Comparison of ENCODE assay signal across 12 cellular contexts in genomic region chr3:185778821-185779220, GRCh38.
"Had no signal": no experiment of that assay in that cellular context is flagged by ENCODE, and none has a peak within 500 bp of the region (broad histone marks: within the 10 kb centered on the region; RNA-seq: fewer than 3 reads in every experiment).

No MANE protein-coding gene starts in this region.

- H3K4me1 ChIP-seq: breast epithelium had no signal

- H3K4me3 ChIP-seq: adrenal gland, breast epithelium, upper lobe of right lung had no signal

- H3K9me3 ChIP-seq: adrenal gland, breast epithelium, upper lobe of right lung had no signal

- ATAC-seq: stimulated activated naive CD8-positive, alpha-beta T cell treated with anti-CD3 and anti-CD28 coated beads, Interleukin-15, Interleukin-2, amounts not matched to agents 100 U/mL and 50 U/mL, for 24 hours; upper lobe of right lung had no signal

- H3K36me3 ChIP-seq: adrenal gland, breast epithelium, upper lobe of right lung had no signal

- H3K27ac ChIP-seq: adrenal gland, breast epithelium, upper lobe of right lung had no signal

- DNase-seq: activated naive CD4-positive, alpha-beta T cell; activated T-cell treated with anti-CD3 and anti-CD28 coated beads, Interleukin-2, amount 50 U/mL, for 24 hours; adrenal gland; foreskin fibroblast; kidney; occipital lobe; stimulated activated CD4-positive, alpha-beta T cell treated with anti-CD3 and anti-CD28 coated beads, Interleukin-12 subunit alpha, Interleukin-12 subunit beta, amount 100 ng/mL, for 4 hours; stimulated activated CD4-positive, alpha-beta T cell treated with anti-CD3 and anti-CD28 coated beads, Interleukin-4, amount 100 ng/mL, for 4 hours; stimulated activated naive CD8-positive, alpha-beta T cell treated with anti-CD3 and anti-CD28 coated beads, Interleukin-15, Interleukin-2, amounts not matched to agents 100 U/mL and 50 U/mL, for 24 hours; T-helper 9 cell; upper lobe of right lung had no signal

- H3K27me3 ChIP-seq: adrenal gland, breast epithelium, upper lobe of right lung had no signal
